17 cellular contexts compared by ENCODE assay signal in the genomic region with DNA sequence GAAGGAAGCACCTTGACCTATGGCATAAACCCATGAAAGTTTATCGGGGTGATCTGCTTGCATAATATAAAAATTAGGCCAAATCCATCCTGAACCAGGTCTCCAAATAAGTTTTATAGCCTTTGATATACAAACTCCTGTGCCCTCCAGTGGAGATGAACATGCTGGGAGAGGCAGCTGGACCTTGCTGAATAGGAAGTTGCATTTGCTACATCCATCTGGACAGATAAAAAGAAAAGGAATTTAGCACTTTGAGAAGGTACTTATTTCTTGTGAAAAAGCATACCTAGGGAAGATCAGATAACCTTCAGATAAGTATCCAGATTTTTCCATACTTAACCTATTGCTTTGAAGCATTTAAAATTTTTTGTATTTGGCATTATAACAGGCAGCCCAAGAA.
A peak's percentile ranks its signal among the peaks of the same experiment; 100 is the strongest.
DNase-seq lines count a peak whose midpoint lies in the region; ATAC-seq and TF ChIP-seq lines count a peak whose summit lies in the region.
"Had no signal": no experiment of that assay in that cellular context is flagged by ENCODE, and none has a peak within 500 bp of the region (broad histone marks: within the 10 kb centered on the region; RNA-seq: fewer than 3 reads in every experiment).

No MANE protein-coding gene starts in this region.

- peaks cover 16 to 25% of the 10 kb centered on the region in 2 experiments for H3K4me1 ChIP-seq in neutrophil (ENCODE audit: control insufficient read depth in 1 of 2, insufficient read depth in 1 of 2, low read depth in 1 of 2, low read length in 1 of 2)
- H3K4me1 ChIP-seq: HAP-1 had no signal

- peak overlapping the region; percentile 76 for H3K27ac ChIP-seq in neutrophil

- no peaks in the 10 kb centered on the region for H3K9me3 ChIP-seq in neutrophil
- H3K9me3 ChIP-seq: Caco-2, HAP-1 had no signal

- H3K27me3 ChIP-seq in neutrophil = no peaks in the 10 kb centered on the region

- in situ Hi-C loops in G401 (cut with HindIII; ENCODE audit: low sequenced_read_pairs) = no loop called here

- TF ChIP-seq CTCF in choroid plexus epithelial cell (conservative IDR thresholded peaks at IDR 0.05; ENCODE audit: low read depth, low read length) (peak; percentile 2), neutrophil (IDR thresholded peaks at IDR 0.05) (no peak)

- H3K36me3 ChIP-seq in neutrophil = no peaks in the 10 kb centered on the region
- H3K36me3 ChIP-seq: HAP-1 had no signal

- DNase-seq in G401 (ENCODE audit: low spot score) (peak; percentile 35), choroid plexus epithelial cell (ENCODE audit: low read depth) (no peak), left lobe of liver (ENCODE audit: low spot score) (no peak), D341Med (ENCODE audit: low spot score) (no peak), nucleus accumbens (lab: John Stamatoyannopoulos, UW) (no peak)
- no peak for DNase-seq in stimulated activated CD4-positive, alpha-beta T cell treated with anti-CD3 and anti-CD28 coated beads, Interleukin-4, amount 100 ng/mL, for 24 hours
- DNase-seq: C1 segment of cervical spinal cord; Caco-2; CD8-positive, alpha-beta T cell; DMS153; EL; GF-D8; HFFc6 had no signal

- ATAC-seq in left lobe of liver = peak; percentile 13
- no peak for ATAC-seq in HG03442 (IDR thresholded peaks at IDR 0.05; ENCODE audit: unreplicated experiment)
- ATAC-seq: CD8-positive, alpha-beta T cell; GM23338 had no signal

- H3K4me3 ChIP-seq in choroid plexus epithelial cell (ENCODE audit: low read depth, low read length) = no peak overlapping the region
- H3K4me3 ChIP-seq in neutrophil (ENCODE audit: low read depth in 1 of 2, low read length in 1 of 2) = peak overlapping the region; percentile 22 to 51
- H3K4me3 ChIP-seq: GM23338, HAP-1 had no signal
